Comparison of ENCODE assay signal across 14 cellular contexts in genomic region chr3:51622868-51623267, GRCh38. TPM values are rescaled to one million over a fixed set of nuclear protein-coding genes. Genes with fewer than 3 reads are reported as not detected.
A peak's percentile ranks its signal among the peaks of the same experiment; 100 is the strongest.
DNase-seq lines count a peak whose midpoint lies in the region; ATAC-seq and TF ChIP-seq lines count a peak whose summit lies in the region.
"Had no signal": no experiment of that assay in that cellular context is flagged by ENCODE, and none has a peak within 500 bp of the region (broad histone marks: within the 10 kb centered on the region; RNA-seq: fewer than 3 reads in every experiment).

No MANE protein-coding gene starts in this region.

- H3K27me3 Mint-ChIP-seq in activated naive CD4-positive, alpha-beta T cell treated with anti-CD3 and anti-CD28 coated beads, Interleukin-2, amount 50 U/mL, for 24 hours: no peaks in the 10 kb centered on the region
- no peaks in the 10 kb centered on the region for H3K27me3 Mint-ChIP-seq in activated naive CD4-positive, alpha-beta T cell treated with anti-CD3 and anti-CD28 coated beads, Interleukin-2, amount 10 ng/mL, durations not matched to agents 7 days and 5 days
- H3K27me3 Mint-ChIP-seq: naive B cell had no signal

- peaks cover 23% of the 10 kb centered on the region for H3K4me1 Mint-ChIP-seq in activated naive CD4-positive, alpha-beta T cell treated with anti-CD3 and anti-CD28 coated beads, Interleukin-2, amount 50 U/mL, for 24 hours
- no peaks in the 10 kb centered on the region for H3K4me1 Mint-ChIP-seq in activated naive CD4-positive, alpha-beta T cell treated with anti-CD3 and anti-CD28 coated beads, Interleukin-2, amount 10 ng/mL, durations not matched to agents 7 days and 5 days

- DNase-seq in activated naive CD4-positive, alpha-beta T cell treated with anti-CD3 and anti-CD28 coated beads, Interleukin-2, amount 10 ng/mL, durations not matched to agents 7 days and 5 days: no peak
- DNase-seq in fibroblast of villous mesenchyme (ENCODE audit: low read depth) (peak; percentile 81), superior temporal gyrus (ENCODE audit: extremely low spot score) (peak; percentile 74), NCI-H226 (no peak), NCI-H510A (lab: John Stamatoyannopoulos, UW) (no peak)
- DNase-seq: activated naive CD4-positive, alpha-beta T cell treated with anti-CD3 and anti-CD28 coated beads for 36 hours; effector CD8-positive, alpha-beta T cell; KG1; naive B cell; NCI-H526 had no signal

- no peak overlapping the region for H3K4me3 Mint-ChIP-seq in activated naive CD4-positive, alpha-beta T cell treated with anti-CD3 and anti-CD28 coated beads, Interleukin-2, amount 50 U/mL, for 24 hours
- H3K4me3 Mint-ChIP-seq in activated naive CD4-positive, alpha-beta T cell treated with anti-CD3 and anti-CD28 coated beads, Interleukin-2, amount 10 ng/mL, durations not matched to agents 7 days and 5 days: no peak overlapping the region
- H3K4me3 Mint-ChIP-seq: activated naive CD4-positive, alpha-beta T cell treated with anti-CD3 and anti-CD28 coated beads for 36 hours; naive B cell; stimulated activated effector memory CD8-positive, alpha-beta T cell treated with anti-CD3 and anti-CD28 coated beads, Interleukin-12 subunit alpha, Interleukin-12 subunit beta, amount 100 ng/mL, for 72 hours had no signal

- no peak for TF ChIP-seq CTCF in fibroblast of villous mesenchyme (IDR thresholded peaks at IDR 0.05; ENCODE audit: insufficient read depth, low read depth, low read length)

- peak overlapping the region; percentile 73 for H3K27ac Mint-ChIP-seq in activated naive CD4-positive, alpha-beta T cell treated with anti-CD3 and anti-CD28 coated beads, Interleukin-2, amount 50 U/mL, for 24 hours
- no peak overlapping the region for H3K27ac Mint-ChIP-seq in activated naive CD4-positive, alpha-beta T cell treated with anti-CD3 and anti-CD28 coated beads, Interleukin-2, amount 10 ng/mL, durations not matched to agents 7 days and 5 days
- H3K27ac Mint-ChIP-seq: activated naive CD4-positive, alpha-beta T cell treated with anti-CD3 and anti-CD28 coated beads for 36 hours had no signal

- peaks cover 1% of the 10 kb centered on the region for H3K36me3 Mint-ChIP-seq in activated naive CD4-positive, alpha-beta T cell treated with anti-CD3 and anti-CD28 coated beads, Interleukin-2, amount 50 U/mL, for 24 hours
- no peaks in the 10 kb centered on the region for H3K36me3 Mint-ChIP-seq in activated naive CD4-positive, alpha-beta T cell treated with anti-CD3 and anti-CD28 coated beads, Interleukin-2, amount 10 ng/mL, durations not matched to agents 7 days and 5 days

- CTCF ChIA-PET in activated naive CD4-positive, alpha-beta T cell treated with anti-CD3 and anti-CD28 coated beads, Interleukin-2, amount 10 ng/mL, durations not matched to agents 7 days and 5 days (lab: Charles Lee): interaction anchor here (1.0 kb wide), 1 partner anchor 121 kb away, joined by 5 read pairs; no protein-coding TSS in a partner anchor

- no peak overlapping the region for H3K4me3 ChIP-seq in fibroblast of villous mesenchyme (ENCODE audit: low read depth, low read length)

- H3K9me3 Mint-ChIP-seq in activated naive CD4-positive, alpha-beta T cell treated with anti-CD3 and anti-CD28 coated beads, Interleukin-2, amount 50 U/mL, for 24 hours: no peaks in the 10 kb centered on the region
- H3K9me3 Mint-ChIP-seq in activated naive CD4-positive, alpha-beta T cell treated with anti-CD3 and anti-CD28 coated beads, Interleukin-2, amount 10 ng/mL, durations not matched to agents 7 days and 5 days: no peaks in the 10 kb centered on the region
- H3K9me3 Mint-ChIP-seq: activated naive CD4-positive, alpha-beta T cell treated with anti-CD3 and anti-CD28 coated beads for 36 hours; naive B cell; stimulated activated effector memory CD8-positive, alpha-beta T cell treated with anti-CD3 and anti-CD28 coated beads, Interleukin-12 subunit alpha, Interleukin-12 subunit beta, amount 100 ng/mL, for 72 hours had no signal

- ATAC-seq in SK-N-SH treated with all-trans-retinoic acid at 6 μM for 48 hours (peak; percentile 61; the same call in 2 of the 3 replicates), HG02884 (IDR thresholded peaks at IDR 0.05; ENCODE audit: unreplicated experiment) (no peak)
- ATAC-seq: stimulated activated effector memory CD8-positive, alpha-beta T cell treated with anti-CD3 and anti-CD28 coated beads, Interleukin-12 subunit alpha, Interleukin-12 subunit beta, amount 100 ng/mL, for 72 hours had no signal

TF ChIP-seq in SK-N-SH treated with all-trans-retinoic acid at 6 μM for 48 hours, 23 proteins besides CTCF, POLR2A, EP300 and RAD21:
- TF ChIP-seq GLIS3 (CRISPR knock-in tag; IDR thresholded peaks at IDR 0.05) (no peak), POU6F1 (CRISPR knock-in tag; IDR thresholded peaks at IDR 0.05; ENCODE audit: borderline replicate concordance, low read depth) (no peak), CSRNP3 (CRISPR knock-in tag; IDR thresholded peaks at IDR 0.05) (no peak), ZC3H10 (CRISPR knock-in tag; IDR thresholded peaks at IDR 0.05) (no peak), CREB5 (CRISPR knock-in tag; IDR thresholded peaks at IDR 0.05; ENCODE audit: low read depth) (no peak), TCF4 (CRISPR knock-in tag; IDR thresholded peaks at IDR 0.05; ENCODE audit: borderline replicate concordance) (no peak), TSHZ2 (CRISPR knock-in tag; IDR thresholded peaks at IDR 0.05) (no peak), ARNTL (CRISPR knock-in tag; IDR thresholded peaks at IDR 0.05; ENCODE audit: borderline replicate concordance, low read depth) (no peak), SNAI2 (CRISPR knock-in tag; IDR thresholded peaks at IDR 0.05) (no peak), BACH2 (CRISPR knock-in tag; IDR thresholded peaks at IDR 0.05; ENCODE audit: borderline replicate concordance) (no peak), ZNF8 (CRISPR knock-in tag; IDR thresholded peaks at IDR 0.05) (no peak), ZFP3 (CRISPR knock-in tag; IDR thresholded peaks at IDR 0.05) (no peak)

RNA-seq across cellular contexts. Expression of gene TEX264, which starts 48.2 kb away (rescaled TPM):
- total RNA-seq in fibroblast of villous mesenchyme: 37.6 and 37.7 TPM in 2 replicates

Comparison
In these comparisons a context has a peak if more than half of its experiments do, and no peak if none do; other contexts are left out.
1. DNase-seq: peak in fibroblast of villous mesenchyme (single experiment) and superior temporal gyrus (single experiment); none in activated naive CD4-positive, alpha-beta T cell treated with anti-CD3 and anti-CD28 coated beads, Interleukin-2, amount 10 ng/mL, durations not matched to agents 7 days and 5 days (single experiment), NCI-H226 (single experiment) and NCI-H510A (single experiment).